ENCODE assay signal across 25 cellular contexts in the genomic region with DNA sequence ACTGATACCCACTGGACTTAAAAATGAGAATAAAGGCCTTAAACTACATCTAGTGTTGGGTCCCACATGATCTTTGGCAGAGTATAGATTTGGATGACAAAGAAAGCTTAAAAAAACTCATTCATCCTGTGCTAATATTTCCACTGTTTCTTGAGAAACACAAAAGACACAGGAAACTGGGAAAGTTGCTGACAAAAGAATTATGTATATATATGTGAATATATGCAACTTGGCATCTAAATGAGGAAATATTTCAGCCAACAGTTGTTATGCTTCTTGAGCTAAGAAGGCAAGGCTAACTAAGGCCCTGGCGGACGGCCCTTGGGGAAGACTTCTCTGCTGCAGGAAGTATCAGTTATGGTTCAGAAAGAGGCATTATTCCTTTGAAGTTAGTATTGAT.
"Had no signal": no experiment of that assay in that cellular context is flagged by ENCODE, and none has a peak within 500 bp of the region (broad histone marks: within the 10 kb centered on the region; RNA-seq: fewer than 3 reads in every experiment).

No MANE protein-coding gene starts in this region.

- H3K9me3 ChIP-seq: colonic mucosa, neutrophil, pancreas, psoas muscle, right lobe of liver, transverse colon, uterus had no signal

- H3K36me3 Mint-ChIP-seq: activated naive CD8-positive, alpha-beta T cell; immature natural killer cell; memory B cell; natural killer cell treated with Interleukin-12 subunit alpha and Interleukin-12 subunit beta and Interleukin-15 and Interleukin-18, amount 100 ng/mL, for 72 hours; stimulated activated naive B cell treated with anti-CD40 and anti-IgM and Interleukin-4, amounts not matched to agents 10 μg/mL and 1 μg/mL and 100 μg/mL, for 72 hours had no signal

- H3K4me1 ChIP-seq: colonic mucosa, psoas muscle, right lobe of liver, transverse colon, uterus had no signal

- H3K27ac Mint-ChIP-seq: activated naive CD8-positive, alpha-beta T cell; activated T-cell treated with anti-CD3 and anti-CD28 coated beads, Interleukin-2, amount 50 U/mL, for 24 hours; activated T-helper 17 cell treated with anti-CD3 and anti-CD28 coated beads, Interleukin-2, amount 50 U/mL, for 72 hours; endodermal cell; memory B cell; natural killer cell treated with Interleukin-12 subunit alpha and Interleukin-12 subunit beta and Interleukin-15 and Interleukin-18, amount 100 ng/mL, for 72 hours; stimulated activated naive B cell treated with anti-CD40 and anti-IgM and Interleukin-4, amounts not matched to agents 10 μg/mL and 1 μg/mL and 100 μg/mL, for 72 hours had no signal

- H3K4me3 ChIP-seq: colonic mucosa, pancreas, psoas muscle, right lobe of liver, transverse colon, uterus had no signal

- ATAC-seq: activated T-helper 17 cell treated with anti-CD3 and anti-CD28 coated beads, Interleukin-2, amount 50 U/mL, for 72 hours; natural killer cell treated with Interleukin-12 subunit alpha and Interleukin-12 subunit beta and Interleukin-15 and Interleukin-18, amount 100 ng/mL, for 72 hours; psoas muscle; right lobe of liver; stimulated activated naive B cell treated with anti-CD40 and anti-IgM and Interleukin-4, amounts not matched to agents 10 μg/mL and 1 μg/mL and 100 μg/mL, for 72 hours had no signal

- DNase-seq: activated CD4-positive, alpha-beta T cell treated with anti-CD3 and anti-CD28 coated beads, Interleukin-2, amount 50 U/mL, for 4 hours; activated CD8-positive, alpha-beta memory T cell treated with anti-CD3 and anti-CD28 coated beads for 24 hours; activated CD8-positive, alpha-beta memory T cell treated with anti-CD3 and anti-CD28 coated beads, Interleukin-2, amount 50 U/mL, for 4 hours; activated naive CD4-positive, alpha-beta T cell; activated T-cell treated with anti-CD3 and anti-CD28 coated beads, Interleukin-2, amount 50 U/mL, for 24 hours; colonic mucosa; endodermal cell; foreskin fibroblast; immature natural killer cell; pancreas; psoas muscle; right lobe of liver; small intestine; stimulated activated CD8-positive, alpha-beta memory T cell treated with anti-CD3 and anti-CD28 coated beads, Interleukin-4, amount 100 ng/mL, for 48 hours; stimulated activated naive B cell treated with anti-CD40 and anti-IgM and Interleukin-4, amounts not matched to agents 10 μg/mL and 1 μg/mL and 100 μg/mL, for 72 hours; T-helper 1 cell; transverse colon; uterus had no signal

- H3K27me3 ChIP-seq: colonic mucosa, neutrophil, pancreas, right lobe of liver, transverse colon, uterus had no signal

- H3K27ac ChIP-seq: colonic mucosa, epithelial cell of prostate, neutrophil, pancreas, psoas muscle, transverse colon, uterus had no signal

- H3K27me3 Mint-ChIP-seq: activated naive CD8-positive, alpha-beta T cell; activated T-cell treated with anti-CD3 and anti-CD28 coated beads, Interleukin-2, amount 50 U/mL, for 24 hours; activated T-helper 17 cell treated with anti-CD3 and anti-CD28 coated beads, Interleukin-2, amount 50 U/mL, for 72 hours; central memory CD8-positive, alpha-beta T cell; natural killer cell treated with Interleukin-12 subunit alpha and Interleukin-12 subunit beta and Interleukin-15 and Interleukin-18, amount 100 ng/mL, for 72 hours; stimulated activated naive B cell treated with anti-CD40 and anti-IgM and Interleukin-4, amounts not matched to agents 10 μg/mL and 1 μg/mL and 100 μg/mL, for 72 hours had no signal

- H3K9me3 Mint-ChIP-seq: activated T-cell treated with anti-CD3 and anti-CD28 coated beads, Interleukin-2, amount 50 U/mL, for 24 hours; activated T-helper 17 cell treated with anti-CD3 and anti-CD28 coated beads, Interleukin-2, amount 50 U/mL, for 72 hours; central memory CD8-positive, alpha-beta T cell; endodermal cell; immature natural killer cell; memory B cell; natural killer cell treated with Interleukin-12 subunit alpha and Interleukin-12 subunit beta and Interleukin-15 and Interleukin-18, amount 100 ng/mL, for 72 hours; stimulated activated naive B cell treated with anti-CD40 and anti-IgM and Interleukin-4, amounts not matched to agents 10 μg/mL and 1 μg/mL and 100 μg/mL, for 72 hours had no signal

- H3K4me3 Mint-ChIP-seq: activated naive CD8-positive, alpha-beta T cell; activated T-cell treated with anti-CD3 and anti-CD28 coated beads, Interleukin-2, amount 50 U/mL, for 24 hours; activated T-helper 17 cell treated with anti-CD3 and anti-CD28 coated beads, Interleukin-2, amount 50 U/mL, for 72 hours; central memory CD8-positive, alpha-beta T cell; endodermal cell; memory B cell; natural killer cell treated with Interleukin-12 subunit alpha and Interleukin-12 subunit beta and Interleukin-15 and Interleukin-18, amount 100 ng/mL, for 72 hours; stimulated activated naive B cell treated with anti-CD40 and anti-IgM and Interleukin-4, amounts not matched to agents 10 μg/mL and 1 μg/mL and 100 μg/mL, for 72 hours had no signal

- H3K4me1 Mint-ChIP-seq: activated T-helper 17 cell treated with anti-CD3 and anti-CD28 coated beads, Interleukin-2, amount 50 U/mL, for 72 hours; central memory CD8-positive, alpha-beta T cell had no signal

- H3K36me3 ChIP-seq: colonic mucosa, neutrophil, pancreas, right lobe of liver, transverse colon, uterus had no signal
